ENCODE assay signal across 15 cellular contexts in genomic region chr10:120460776-120461175, GRCh38. TPM values are rescaled to one million over a fixed set of nuclear protein-coding genes. Genes with fewer than 3 reads are reported as not detected.
DNase-seq lines count a peak whose midpoint lies in the region; ATAC-seq and TF ChIP-seq lines count a peak whose summit lies in the region.
"Had no signal": no experiment of that assay in that cellular context is flagged by ENCODE, and none has a peak within 500 bp of the region (broad histone marks: within the 10 kb centered on the region; RNA-seq: fewer than 3 reads in every experiment).

No MANE protein-coding gene starts in this region.

- H3K36me3 Mint-ChIP-seq in activated T-cell treated with anti-CD3 and anti-CD28 coated beads, Interleukin-2, amount 50 U/mL, for 24 hours (ENCODE audit: low read depth), result no peaks in the 10 kb centered on the region

- peaks cover 0 to 44% (median 20%) of the 10 kb centered on the region in 3 donors for H3K27me3 ChIP-seq in psoas muscle (ENCODE audit: insufficient read depth in 3 of 3, low read length in 2 of 3)

- no peak overlapping the region for H3K4me3 Mint-ChIP-seq in activated T-cell treated with anti-CD3 and anti-CD28 coated beads, Interleukin-2, amount 50 U/mL, for 24 hours
- H3K4me3 Mint-ChIP-seq: neural crest cell had no signal

- ATAC-seq in HG03439 (IDR thresholded peaks at IDR 0.05; ENCODE audit: unreplicated experiment) (no peak), psoas muscle (no peak)

- H3K4me3 ChIP-seq in psoas muscle, result no peak overlapping the region

- no peak overlapping the region for H3K27ac Mint-ChIP-seq in activated T-cell treated with anti-CD3 and anti-CD28 coated beads, Interleukin-2, amount 50 U/mL, for 24 hours

- TF ChIP-seq CTCF in psoas muscle (IDR thresholded peaks at IDR 0.05), result no peak

- DNase-seq in ACHN, result peak; percentile 87
- peak; percentile 99 for DNase-seq in HT1080 (ENCODE audit: low read depth)
- DNase-seq in amniotic stem cell (lab: John Stamatoyannopoulos, UW), result peak; percentile 95
- peak; percentile 21 for DNase-seq in iPS-NIHi7 (ENCODE audit: extremely low spot score)
- DNase-seq in stimulated activated CD4-positive, alpha-beta T cell treated with anti-CD3 and anti-CD28 coated beads, Interleukin-2, amount 100 ng/mL, for 48 hours, result no peak
- DNase-seq in psoas muscle, result no peak
- DNase-seq in activated T-cell treated with anti-CD3 and anti-CD28 coated beads, Interleukin-2, amount 50 U/mL, for 24 hours, result no peak
- DNase-seq: activated CD4-positive, alpha-beta T cell treated with anti-CD3 and anti-CD28 coated beads for 4 hours; activated naive CD4-positive, alpha-beta T cell; dermis blood vessel endothelial cell; NCI-H524 treated with DMSO at 0.1 percent for 48 hours; stimulated activated naive CD4-positive, alpha-beta T cell treated with Interleukin-2 at 50 U/mL for 16 hours had no signal

- H3K36me3 ChIP-seq in psoas muscle (ENCODE audit: insufficient read depth in 1 of 2, low read depth in 1 of 2), result no peaks in the 10 kb centered on the region

- H3K27ac ChIP-seq in psoas muscle, result no peak overlapping the region

- peaks cover 2% of the 10 kb centered on the region for H3K4me1 Mint-ChIP-seq in activated T-cell treated with anti-CD3 and anti-CD28 coated beads, Interleukin-2, amount 50 U/mL, for 24 hours (ENCODE audit: low read depth)

- no peaks in the 10 kb centered on the region for H3K9me3 ChIP-seq in psoas muscle

- in situ Hi-C loops in ACHN (cut with HindIII; ENCODE audit: low pct_ligation_motif_present, low pct_unique_long_range_greater_than_20kb, low sequenced_read_pairs), result no loop called here

- peaks cover 38% of the 10 kb centered on the region for H3K27me3 Mint-ChIP-seq in activated T-cell treated with anti-CD3 and anti-CD28 coated beads, Interleukin-2, amount 50 U/mL, for 24 hours

- no peaks in the 10 kb centered on the region for H3K9me3 Mint-ChIP-seq in activated T-cell treated with anti-CD3 and anti-CD28 coated beads, Interleukin-2, amount 50 U/mL, for 24 hours
- H3K9me3 Mint-ChIP-seq: neural crest cell had no signal

- no peaks in the 10 kb centered on the region for H3K4me1 ChIP-seq in psoas muscle

- intact Hi-C loops in psoas muscle (cut with DNase I), result no loop called here

RNA-seq across cellular contexts. Expression of gene PLPP4, which starts 3.7 kb away (rescaled TPM):
- total RNA-seq in HT1080 (2014; rRNA removed; shearing (Covaris generic)), result 27.6 and 47.7 TPM in 2 replicates
- polyA plus RNA-seq in HT1080 (2015; cell fraction: cytosol; rRNA removed), result 27.2 and 31.9 TPM in 2 replicates
- 25.2 and 26.9 TPM in 2 replicates for polyA plus RNA-seq in HT1080 (2015; cell fraction: nucleus; rRNA removed)
- total RNA-seq in psoas muscle, result not detected
- not detected for polyA plus RNA-seq in psoas muscle
- total RNA-seq: neural crest cell had no signal
- polyA plus RNA-seq: AG04450 had no signal

Comparison
In these comparisons a context has a peak if more than half of its experiments do, and no peak if none do; other contexts are left out.
1. DNase-seq: peak in ACHN (single experiment), HT1080 (single experiment), amniotic stem cell (single experiment) and iPS-NIHi7 (single experiment); none in stimulated activated CD4-positive, alpha-beta T cell treated with anti-CD3 and anti-CD28 coated beads, Interleukin-2, amount 100 ng/mL, for 48 hours (0 of 2), psoas muscle (0 of 2) and activated T-cell treated with anti-CD3 and anti-CD28 coated beads, Interleukin-2, amount 50 U/mL, for 24 hours (single experiment).
2. RNA of gene PLPP4, which starts 3.7 kb away (total RNA-seq): 27.6 to 47.7 TPM in HT1080; not detected in psoas muscle; every median in the first group is over 10 times any median in the second.